ENCODE assay signal across 9 cellular contexts in the genomic region with DNA sequence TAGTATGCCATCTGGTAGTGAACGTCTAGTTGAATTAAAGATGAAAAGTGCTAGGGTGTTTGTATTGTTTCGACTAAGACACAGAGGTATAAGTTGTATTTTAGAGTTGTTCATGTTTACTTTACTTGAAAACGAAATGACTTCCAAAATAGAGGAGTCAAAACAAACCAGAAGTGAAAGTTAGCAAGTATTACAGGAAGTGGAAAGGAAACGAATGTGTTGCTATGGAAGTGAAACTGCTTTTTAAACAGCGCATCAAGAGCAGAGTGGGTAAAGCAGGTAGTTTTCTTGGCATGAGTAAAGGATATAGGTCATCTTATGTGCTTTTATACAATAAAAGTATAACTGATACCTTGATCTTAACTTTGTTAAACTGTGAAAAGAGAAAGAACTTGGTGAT. TPM values are rescaled to one million over a fixed set of nuclear protein-coding genes. Genes with fewer than 3 reads are reported as not detected.
DNase-seq lines count a peak whose midpoint lies in the region; ATAC-seq and TF ChIP-seq lines count a peak whose summit lies in the region.
"Had no signal": no experiment of that assay in that cellular context is flagged by ENCODE, and none has a peak within 500 bp of the region (broad histone marks: within the 10 kb centered on the region; RNA-seq: fewer than 3 reads in every experiment).

No MANE protein-coding gene starts in this region.

- no peaks in the 10 kb centered on the region for H3K36me3 ChIP-seq in right lobe of liver

- TF ChIP-seq POLR2A in right lobe of liver (IDR thresholded peaks at IDR 0.05): no peak

- intact Hi-C loops in right lobe of liver (cut with DNase I): no loop called here

- H3K27ac ChIP-seq in right lobe of liver: peak overlapping the region in 2 of 3 donors; percentile 14 to 57

- no peaks in the 10 kb centered on the region for H3K27me3 ChIP-seq in right lobe of liver

- no peaks in the 10 kb centered on the region for H3K9me3 ChIP-seq in right lobe of liver

- ATAC-seq in GM18508 (IDR thresholded peaks at IDR 0.05; ENCODE audit: insufficient read depth, unreplicated experiment) (peak; percentile 80), GM21786 (IDR thresholded peaks at IDR 0.05; ENCODE audit: unreplicated experiment) (peak; percentile 88), right lobe of liver (peak in 3 of 4 donors; percentile 27 to 45 (median 37)), esophagus mucosa (no peak)
- ATAC-seq: HCT116 had no signal

- WGBS in right lobe of liver (ENCODE audit: insufficient coverage, low coverage, low lambda C conversion rate, missing lambda C conversion rate): 21% methylated on average over 5 of the region's 5 CpGs

- DNase-seq in MV-4-11 (lab: John Stamatoyannopoulos, UW) (peak; percentile 85), right lobe of liver (no peak), DMS79 treated with DMSO at 0.1 percent for 48 hours (lab: John Stamatoyannopoulos, UW) (no peak), NCI-H1930 (lab: John Stamatoyannopoulos, UW) (no peak)
- DNase-seq in activated effector memory CD4-positive, alpha-beta T cell treated with anti-CD3 and anti-CD28 coated beads, Interleukin-2, amount 50 U/mL, for 16 hours: no peak

- H3K4me3 ChIP-seq in right lobe of liver: no peak overlapping the region

- peaks cover 0 to 13% (median 4%) of the 10 kb centered on the region in 4 donors for H3K4me1 ChIP-seq in right lobe of liver

- TF ChIP-seq CTCF in right lobe of liver (IDR thresholded peaks at IDR 0.05): no peak

RNA-seq across cellular contexts. Expression of gene GALNTL5, which starts 20.0 kb away (rescaled TPM):
- total RNA-seq in right lobe of liver (not detected), esophagus mucosa (not detected)

RNA-seq across cellular contexts. Expression of gene PRKAG2, which starts 59.3 kb away (rescaled TPM):
- total RNA-seq in right lobe of liver (10 to 100 TPM; 20.6 to 63.6 (median 29.5) TPM), esophagus mucosa (9.5 TPM)
